8 cellular contexts compared by ENCODE assay signal in the genomic region with DNA sequence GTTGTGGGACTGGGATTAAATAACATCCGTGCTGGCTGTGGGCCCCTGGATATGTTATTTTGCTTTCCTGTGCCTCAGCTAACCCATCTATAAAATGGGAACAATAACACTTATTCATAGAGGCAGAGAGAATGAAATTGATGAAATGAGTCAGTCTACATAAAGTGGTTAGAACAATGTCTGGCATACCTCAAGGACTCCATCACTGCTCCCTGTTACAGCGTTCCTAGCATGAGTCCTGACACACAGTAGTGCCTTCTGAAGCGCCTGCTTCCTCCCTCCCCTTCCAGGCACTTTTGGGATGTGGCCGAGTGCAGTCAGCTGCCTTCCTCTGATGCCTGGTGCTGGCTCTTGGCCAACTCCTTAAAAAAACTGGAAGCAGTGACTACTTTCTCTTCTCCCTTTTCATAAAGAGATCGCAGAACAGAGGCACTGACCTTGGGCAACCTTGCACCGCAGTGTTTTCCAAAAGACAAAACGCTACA.
DNase-seq lines count a peak whose midpoint lies in the region; ATAC-seq and TF ChIP-seq lines count a peak whose summit lies in the region.
"Had no signal": no experiment of that assay in that cellular context is flagged by ENCODE, and none has a peak within 500 bp of the region (broad histone marks: within the 10 kb centered on the region; RNA-seq: fewer than 3 reads in every experiment).

No MANE protein-coding gene starts in this region.

- CTCF ChIA-PET in MCF 10A (lab: Yijun Ruan, JAX) = interaction anchor here (0.7 kb wide), 1 partner anchor 300 kb away, joined by 4 read pairs; no protein-coding TSS in a partner anchor

- DNase-seq in NCI-H2029 treated with DMSO at 0.1 percent for 48 hours (lab: John Stamatoyannopoulos, UW) (peak; percentile 3), MCF 10A (ENCODE audit: unreplicated experiment) (peak; percentile 80), left colon (peak; percentile 43 to 81), tibial nerve (ENCODE audit: low spot score in 2 of 2) (peak; percentile 58 to 79)

- H3K4me3 Mint-ChIP-seq in MCF 10A (ENCODE audit: unreplicated experiment) = no peak overlapping the region

- peaks cover 0 to 47% (median 13%) of the 10 kb centered on the region in 4 donors for H3K4me1 ChIP-seq in tibial nerve

- intact Hi-C loops in MCF 10A (cut with micrococcal nuclease) = no loop called here
- intact Hi-C loops in left colon (cut with DNase I, micrococcal nuclease) = no loop called here

- H3K27ac Mint-ChIP-seq in MCF 10A (ENCODE audit: low read depth, unreplicated experiment) = no peak overlapping the region

- no peaks in the 10 kb centered on the region for H3K27me3 ChIP-seq in tibial nerve
- H3K27me3 ChIP-seq: Peyer's patch had no signal

- H3K4me3 ChIP-seq in tibial nerve = no peak overlapping the region
- H3K4me3 ChIP-seq: Peyer's patch had no signal

- H3K4me1 Mint-ChIP-seq in MCF 10A (ENCODE audit: insufficient read depth, unreplicated experiment) = peaks cover 17% of the 10 kb centered on the region

- peak overlapping the region in 2 of 4 donors; percentile 17 to 37 for H3K27ac ChIP-seq in tibial nerve

- 9 to 15% methylated on average over 7 of the region's 7 CpGs for WGBS in tibial nerve, 2 donors

- TF ChIP-seq POLR2A in tibial nerve (IDR thresholded peaks at IDR 0.05) = no peak

- POLR2A ChIA-PET in MCF 10A (lab: Yijun Ruan, JAX) = interaction anchor here (1.0 to 1.9 kb wide), 5 partner anchors 9 to 107 kb away, joined by 3 to 9 read pairs (median 3); no protein-coding TSS in a partner anchor

- H3K9me3 ChIP-seq in tibial nerve = no peaks in the 10 kb centered on the region
- H3K9me3 ChIP-seq: Peyer's patch had no signal

- H3K36me3 Mint-ChIP-seq in MCF 10A (ENCODE audit: insufficient read depth, unreplicated experiment) = peaks cover 6% of the 10 kb centered on the region

- TF ChIP-seq CTCF in MCF 10A (IDR thresholded peaks at IDR 0.05; ENCODE audit: unreplicated experiment) (no peak), tibial nerve (IDR thresholded peaks at IDR 0.05) (no peak)

- no peaks in the 10 kb centered on the region for H3K27me3 Mint-ChIP-seq in MCF 10A (ENCODE audit: insufficient read depth, unreplicated experiment)

- no peaks in the 10 kb centered on the region for H3K9me3 Mint-ChIP-seq in MCF 10A (ENCODE audit: unreplicated experiment)

- no peaks in the 10 kb centered on the region for H3K36me3 ChIP-seq in tibial nerve
- H3K36me3 ChIP-seq: Peyer's patch had no signal

- TF ChIP-seq EP300 in tibial nerve (IDR thresholded peaks at IDR 0.05) = peak in 1 of 2 donors; percentile 69

- ATAC-seq in left colon (peak; percentile 34), GM18867 (IDR thresholded peaks at IDR 0.05; ENCODE audit: unreplicated experiment) (no peak), GM18519 (IDR thresholded peaks at IDR 0.05; ENCODE audit: low FRiP score, unreplicated experiment) (no peak), GM19397 (IDR thresholded peaks at IDR 0.05; ENCODE audit: unreplicated experiment) (no peak)

- BruUV-seq in MCF 10A (replicated peaks; lab: Mats Ljungman, UMichigan) = no TSS peak

Comparison
In these comparisons a context has a peak if more than half of its experiments do, and no peak if none do; other contexts are left out.
1. DNase-seq: peak in every context shown above with its lines; median percentile 80 in MCF 10A; 68 in tibial nerve; 62 in left colon; 3 in NCI-H2029 treated with DMSO at 0.1 percent for 48 hours.